In the genomic region with DNA sequence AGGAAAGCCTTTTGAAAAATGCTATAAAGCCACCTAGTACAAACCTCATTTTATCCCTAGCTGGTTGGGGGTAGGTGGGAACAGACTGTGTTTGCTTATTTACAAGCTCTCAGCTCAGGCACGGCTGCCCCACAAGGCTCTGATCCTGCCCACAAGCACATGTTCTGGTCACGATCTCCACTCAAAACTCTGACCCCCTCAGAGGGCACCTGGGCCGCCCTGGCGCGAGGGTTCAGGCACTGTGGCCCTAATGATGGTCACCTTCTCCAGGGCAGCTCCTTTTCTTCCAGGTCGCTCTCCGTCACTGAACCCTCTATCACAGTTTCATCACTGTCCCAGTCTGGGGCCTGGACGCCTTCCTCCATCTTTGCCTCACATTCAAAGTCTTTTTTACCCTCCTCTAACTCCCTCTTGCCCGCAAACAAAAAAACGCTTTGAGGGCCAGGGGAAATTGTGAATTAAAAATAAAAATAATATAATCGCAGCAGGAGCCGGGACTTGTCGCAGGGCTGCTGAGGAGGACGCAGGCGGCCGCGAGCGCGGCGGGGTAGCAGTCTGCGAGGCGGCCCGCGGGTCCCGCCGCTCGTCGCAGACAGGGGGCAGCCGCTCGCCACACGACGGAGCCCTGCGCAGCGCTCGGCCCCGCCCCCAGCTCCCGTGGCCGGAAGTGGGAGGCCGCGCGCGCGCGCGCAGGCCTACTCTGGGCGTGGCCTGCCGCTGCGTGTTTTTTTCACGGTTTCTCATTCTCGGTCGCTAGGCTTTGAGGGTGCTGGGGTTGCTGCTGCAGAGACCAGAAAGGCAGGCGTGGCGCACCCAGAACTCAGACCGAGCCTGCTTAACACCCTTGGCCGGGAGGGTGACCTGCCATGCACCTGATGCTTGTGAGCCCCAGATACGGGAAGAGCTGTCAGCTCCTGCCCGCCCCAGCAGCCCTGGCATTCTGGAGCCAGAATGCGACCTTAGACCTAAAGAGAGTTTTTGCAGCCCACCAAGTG, we compare ENCODE assay signal across 8 cellular contexts. TPM values are rescaled to one million over a fixed set of nuclear protein-coding genes. Genes with fewer than 3 reads are reported as not detected.
A peak's percentile ranks its signal among the peaks of the same experiment; 100 is the strongest.
DNase-seq lines count a peak whose midpoint lies in the region; ATAC-seq and TF ChIP-seq lines count a peak whose summit lies in the region.

A gene with protein sequence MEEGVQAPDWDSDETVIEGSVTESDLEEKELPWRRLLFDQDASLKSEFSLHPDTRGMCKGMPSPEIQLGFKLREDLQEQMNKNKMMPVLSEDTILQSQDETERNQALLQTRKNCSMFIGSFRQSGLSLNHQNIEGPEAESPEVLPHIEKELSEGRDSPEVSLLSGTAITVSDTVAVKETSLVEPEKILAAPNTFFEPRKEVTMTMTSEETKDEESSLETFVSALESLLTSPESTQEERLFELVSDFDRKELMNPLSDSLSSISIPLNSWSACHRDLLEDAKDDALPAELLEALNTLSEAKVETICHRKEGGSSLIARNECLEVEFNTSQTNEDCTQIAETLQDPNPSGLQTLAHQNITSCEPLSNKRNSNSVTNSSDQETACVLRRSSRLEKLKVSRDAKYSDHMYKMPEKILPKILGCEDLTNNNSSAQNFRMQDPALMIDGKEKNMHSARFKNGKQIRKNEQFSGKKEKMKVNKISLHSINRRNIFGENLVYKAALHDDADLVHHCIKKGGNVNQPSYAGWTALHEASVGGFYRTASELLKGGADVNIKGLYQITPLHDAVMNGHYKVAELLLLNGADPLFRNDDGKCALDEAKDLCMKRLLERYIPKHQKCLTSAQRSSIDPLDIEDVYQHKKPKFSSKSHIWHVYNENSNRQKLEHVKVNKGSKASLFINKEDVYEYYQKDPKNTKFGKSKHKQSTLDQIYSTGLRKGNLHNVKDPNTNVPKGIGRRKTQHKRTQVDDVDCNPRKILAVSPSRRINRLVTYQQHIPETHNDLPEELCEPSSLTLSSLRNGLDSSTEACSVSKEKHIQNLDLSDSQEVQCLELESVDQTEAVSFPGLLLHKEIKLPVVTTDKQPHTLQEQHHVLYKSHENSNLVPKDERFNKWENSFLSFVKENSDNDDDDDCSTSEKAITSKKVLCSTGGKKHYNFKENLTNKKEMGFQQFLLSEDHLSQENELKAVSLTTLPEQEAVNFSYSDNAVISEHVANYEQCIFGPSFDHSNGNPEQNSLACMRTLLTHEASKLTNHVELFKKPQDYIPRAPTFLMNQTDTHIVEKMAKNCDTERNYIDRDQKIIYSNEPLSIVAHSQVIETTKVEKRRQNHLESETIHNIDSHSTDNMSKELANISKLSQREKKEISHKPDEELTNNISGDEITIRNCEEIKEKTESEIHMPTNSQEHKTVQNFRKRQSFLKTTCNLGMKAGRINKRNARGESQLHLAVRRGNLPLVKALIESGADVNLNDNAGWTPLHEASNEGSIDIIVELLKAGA (N-terminal part only) (minus strand): TSS at position 557 of the 995 bp plus-strand sequence. CDS start 192 bp downstream, at position 365.

- H3K4me2 ChIP-seq in BLaER1 treated with 17β-estradiol and CSF1 and Interleukin-3, amounts not matched to agents 10 nM and 100 nM, result peak within 1 kb of the TSS; percentile 58 to 78 (median 64)

- peaks cover 0 to 5% (median 0%) of the 10 kb centered on the region in 11 experiments; a peak in 4 of 22 replicates for H3K9me3 ChIP-seq in BLaER1 treated with 17β-estradiol and CSF1 and Interleukin-3, amounts not matched to agents 10 nM and 100 nM (replicated peaks in 1 of 11)
- no peaks in the 10 kb centered on the region for H3K9me3 ChIP-seq in liver (ENCODE audit: control insufficient read depth in 4 of 4, low read length in 3 of 4)

- WGBS in liver, result 2% methylated on average over 58 of the region's 58 CpGs

- peak; percentile 77 for TF ChIP-seq POLR2A in GM19193 (IDR thresholded peaks at IDR 0.05; ENCODE audit: extremely low read depth, insufficient read depth, insufficient read length)

- H3K27ac ChIP-seq in BLaER1 treated with 17β-estradiol and CSF1 and Interleukin-3, amounts not matched to agents 10 nM and 100 nM, result peak within 1 kb of the TSS in 4 of 11 experiments; percentile 10 to 39 (median 25); a peak in 5 of 22 replicates
- peak within 1 kb of the TSS; percentile 78 to 87 for H3K27ac ChIP-seq in liver (ENCODE audit: low read depth in 1 of 2, low read length in 2 of 2)

- no peaks in the 10 kb centered on the region for H3K36me3 Mint-ChIP-seq in dendritic cell treated with granulocyte-macrophage colony-stimulating factor and Interleukin-4, amounts not matched to agents 40 ng/mL and 50 ng/mL, for 4 days (ENCODE audit: low read depth)

- peak; percentile 62 to 65 for TF ChIP-seq RAD21 in liver (IDR thresholded peaks at IDR 0.05)

- TF ChIP-seq CTCF in liver (IDR thresholded peaks at IDR 0.05; ENCODE audit: low read depth, low read length, missing input control), result peak; percentile 77

- peak within 1 kb of the TSS; percentile 75 for H3K27ac Mint-ChIP-seq in dendritic cell treated with granulocyte-macrophage colony-stimulating factor and Interleukin-4, amounts not matched to agents 40 ng/mL and 50 ng/mL, for 4 days

- peak within 1 kb of the TSS in 10 of 11 experiments; percentile 27 to 68 (median 52); a peak in 19 of 22 replicates for H3K9ac ChIP-seq in BLaER1 treated with 17β-estradiol and CSF1 and Interleukin-3, amounts not matched to agents 10 nM and 100 nM
- H3K9ac ChIP-seq in liver (ENCODE audit: low read depth in 1 of 2, low read length in 2 of 2), result peak within 1 kb of the TSS; percentile 80 to 88

- peaks cover 0 to 3% (median 0%) of the 10 kb centered on the region in 10 experiments; a peak in 3 of 20 replicates for H3K4me1 ChIP-seq in BLaER1 treated with 17β-estradiol and CSF1 and Interleukin-3, amounts not matched to agents 10 nM and 100 nM
- peaks cover 0 to 8% (median 4%) of the 10 kb centered on the region in 4 donors for H3K4me1 ChIP-seq in liver (ENCODE audit: control insufficient read depth in 4 of 4, insufficient read depth in 4 of 4, low read length in 3 of 4)

- H3K36me3 ChIP-seq in BLaER1 treated with 17β-estradiol and CSF1 and Interleukin-3, amounts not matched to agents 10 nM and 100 nM, result no peaks in the 10 kb centered on the region
- H3K36me3 ChIP-seq in liver (ENCODE audit: control insufficient read depth in 4 of 4, insufficient read depth in 3 of 4, low read depth in 1 of 4, low read length in 3 of 4), result no peaks in the 10 kb centered on the region

- peaks cover 5% of the 10 kb centered on the region for H3K4me1 Mint-ChIP-seq in dendritic cell treated with granulocyte-macrophage colony-stimulating factor and Interleukin-4, amounts not matched to agents 40 ng/mL and 50 ng/mL, for 4 days (ENCODE audit: low read depth)

- peak; percentile 42 for DNase-seq in NCI-H524 treated with DMSO at 0.1 percent for 48 hours (lab: John Stamatoyannopoulos, UW)
- peak; percentile 90 for DNase-seq in activated CD4-positive, alpha-beta T cell treated with anti-CD3 and anti-CD28 coated beads, Interleukin-2, amount 50 U/mL, for 1 hour
- DNase-seq in stimulated activated CD4-positive, alpha-beta T cell treated with anti-CD3 and anti-CD28 coated beads, Interleukin-4, amount 100 ng/mL, for 1 hour, result peak; percentile 91

- H3K27me3 ChIP-seq in BLaER1 treated with 17β-estradiol and CSF1 and Interleukin-3, amounts not matched to agents 10 nM and 100 nM, result no peaks in the 10 kb centered on the region
- H3K27me3 ChIP-seq in liver (ENCODE audit: control insufficient read depth in 4 of 4, insufficient read depth in 4 of 4, low read length in 3 of 4), result peaks cover 0 to 2% (median 0%) of the 10 kb centered on the region in 4 donors

- intact Hi-C loops in dendritic cell treated with granulocyte-macrophage colony-stimulating factor and Interleukin-4, amounts not matched to agents 40 ng/mL and 50 ng/mL, for 4 days (cut with micrococcal nuclease), result loop anchor here (1.0 to 5.0 kb wide), 2 partner anchors 100 to 446 kb away; no protein-coding TSS in a partner anchor

- peak within 1 kb of the TSS; percentile 52 to 72 (median 62) for H3K4me3 ChIP-seq in BLaER1 treated with 17β-estradiol and CSF1 and Interleukin-3, amounts not matched to agents 10 nM and 100 nM
- peak within 1 kb of the TSS; percentile 81 to 97 (median 96) for H3K4me3 ChIP-seq in liver (ENCODE audit: low read depth in 1 of 3, low read length in 3 of 3)

- peak within 1 kb of the TSS; percentile 90 for H3K4me3 Mint-ChIP-seq in dendritic cell treated with granulocyte-macrophage colony-stimulating factor and Interleukin-4, amounts not matched to agents 40 ng/mL and 50 ng/mL, for 4 days

- peaks cover 5% of the 10 kb centered on the region for H3K27me3 Mint-ChIP-seq in dendritic cell treated with granulocyte-macrophage colony-stimulating factor and Interleukin-4, amounts not matched to agents 40 ng/mL and 50 ng/mL, for 4 days

- no peaks in the 10 kb centered on the region for H3K9me3 Mint-ChIP-seq in dendritic cell treated with granulocyte-macrophage colony-stimulating factor and Interleukin-4, amounts not matched to agents 40 ng/mL and 50 ng/mL, for 4 days

- H4K20me1 ChIP-seq in BLaER1 treated with 17β-estradiol and CSF1 and Interleukin-3, amounts not matched to agents 10 nM and 100 nM, result no peaks in the 10 kb centered on the region

- peak; percentile 99 for ATAC-seq in HG03432 (IDR thresholded peaks at IDR 0.05; ENCODE audit: unreplicated experiment)

TF ChIP-seq in liver, 16 proteins besides CTCF, POLR2A, EP300 and RAD21 (continues in another document):
- peak; percentile 71 for TF ChIP-seq YY1 (IDR thresholded peaks at IDR 0.05)
- no peak for TF ChIP-seq HNF4G (IDR thresholded peaks at IDR 0.05)
- TF ChIP-seq TAF1 (conservative IDR thresholded peaks at IDR 0.05), result peak; percentile 23
- peak; percentile 14 to 43 for TF ChIP-seq RXRA (IDR thresholded peaks at IDR 0.05)
- TF ChIP-seq, protein P1, sequence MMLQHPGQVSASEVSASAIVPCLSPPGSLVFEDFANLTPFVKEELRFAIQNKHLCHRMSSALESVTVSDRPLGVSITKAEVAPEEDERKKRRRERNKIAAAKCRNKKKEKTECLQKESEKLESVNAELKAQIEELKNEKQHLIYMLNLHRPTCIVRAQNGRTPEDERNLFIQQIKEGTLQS (IDR thresholded peaks at IDR 0.05), result no peak
- no peak for TF ChIP-seq FOXA1 (IDR thresholded peaks at IDR 0.05)
- TF ChIP-seq, protein P2, sequence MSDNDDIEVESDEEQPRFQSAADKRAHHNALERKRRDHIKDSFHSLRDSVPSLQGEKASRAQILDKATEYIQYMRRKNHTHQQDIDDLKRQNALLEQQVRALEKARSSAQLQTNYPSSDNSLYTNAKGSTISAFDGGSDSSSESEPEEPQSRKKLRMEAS (IDR thresholded peaks at IDR 0.05), result peak; percentile 20

RNA-seq across cellular contexts. Expression of the gene that starts here (rescaled TPM):
- total RNA-seq in liver, result under 1 TPM; 0.05 to 0.08 TPM
- under 1 TPM; 0.03 to 0.04 TPM for polyA plus RNA-seq in liver
